Comparison of ENCODE assay signal across 20 cellular contexts in genomic region chr3:7397097-7397496, GRCh38.
A peak's percentile ranks its signal among the peaks of the same experiment; 100 is the strongest.
DNase-seq lines count a peak whose midpoint lies in the region; ATAC-seq, FAIRE-seq and TF ChIP-seq lines count a peak whose summit lies in the region.
"Had no signal": no experiment of that assay in that cellular context is flagged by ENCODE, and none has a peak within 500 bp of the region (broad histone marks: within the 10 kb centered on the region; RNA-seq: fewer than 3 reads in every experiment).

No MANE protein-coding gene starts in this region.

- in situ Hi-C loops in astrocyte of the spinal cord (cut with HindIII; ENCODE audit: low sequenced_read_pairs): no loop called here

- no peak for TF ChIP-seq CTCF in D721Med (IDR thresholded peaks at IDR 0.05; ENCODE audit: insufficient read depth, missing control alignments)
- no peak for TF ChIP-seq CTCF in astrocyte of the spinal cord (IDR thresholded peaks at IDR 0.05; ENCODE audit: low read depth, low read length)

- no peaks in the 10 kb centered on the region for H3K4me1 ChIP-seq in aorta (ENCODE audit: control insufficient read depth in 1 of 2, insufficient read depth in 2 of 2, low read length in 2 of 2)
- H3K4me1 ChIP-seq: BLaER1 treated with 17β-estradiol and CSF1 and Interleukin-3, amounts not matched to agents 10 nM and 100 nM had no signal

- DNase-seq in D721Med (ENCODE audit: insufficient read length, low spot score): no peak
- peak; percentile 14 for DNase-seq in astrocyte of the spinal cord (ENCODE audit: low read depth, low spot score)
- DNase-seq in epithelial cell of prostate (ENCODE audit: low read depth, low spot score): peak; percentile 0
- peak; percentile 41 for DNase-seq in kidney tubule cell (ENCODE audit: low spot score)
- DNase-seq in aorta: no peak
- DNase-seq: Calu3; CD8-positive, alpha-beta T cell; DMS 273 treated with DMSO at 0.1 percent for 48 hours; DMS53; DND-41; EL; GOT3; H7; HFFc6 had no signal

- no peaks in the 10 kb centered on the region for H3K36me3 ChIP-seq in aorta (ENCODE audit: control insufficient read depth in 1 of 2, insufficient read depth in 2 of 2, low read length in 1 of 2)
- H3K36me3 ChIP-seq: BLaER1 treated with 17β-estradiol and CSF1 and Interleukin-3, amounts not matched to agents 10 nM and 100 nM had no signal

- peak; percentile 6 for FAIRE-seq in D721Med (lab: Jason Lieb, UNC)
- FAIRE-seq: GM12878 had no signal

- H3K27me3 ChIP-seq in aorta (ENCODE audit: control insufficient read depth in 1 of 2, insufficient read depth in 2 of 2, low read length in 1 of 2): no peaks in the 10 kb centered on the region
- H3K27me3 ChIP-seq: BLaER1 treated with 17β-estradiol and CSF1 and Interleukin-3, amounts not matched to agents 10 nM and 100 nM had no signal

- ATAC-seq in GM18867 (IDR thresholded peaks at IDR 0.05; ENCODE audit: unreplicated experiment): no peak
- ATAC-seq in aorta (ENCODE audit: low FRiP score): no peak
- ATAC-seq in GM21825 (IDR thresholded peaks at IDR 0.05; ENCODE audit: unreplicated experiment): no peak
- ATAC-seq: CD8-positive, alpha-beta T cell; GM12878; HCT116 had no signal

- H3K4me3 ChIP-seq in astrocyte of the spinal cord (ENCODE audit: low read depth, low read length) (no peak overlapping the region), aorta (ENCODE audit: low read length in 2 of 2) (no peak overlapping the region)
- H3K4me3 ChIP-seq: BLaER1 treated with 17β-estradiol and CSF1 and Interleukin-3, amounts not matched to agents 10 nM and 100 nM; GM12878 had no signal

- no peak overlapping the region for H3K27ac ChIP-seq in epithelial cell of prostate
- H3K27ac ChIP-seq in aorta (ENCODE audit: low read depth in 1 of 2, low read length in 2 of 2): no peak overlapping the region
- H3K27ac ChIP-seq: BLaER1 treated with 17β-estradiol and CSF1 and Interleukin-3, amounts not matched to agents 10 nM and 100 nM; HL-60 had no signal

- intact Hi-C loops in aorta (cut with DNase I): no loop called here

- H3K9me3 ChIP-seq in aorta (ENCODE audit: control insufficient read depth, low read length): no peaks in the 10 kb centered on the region
- H3K9me3 ChIP-seq: BLaER1 treated with 17β-estradiol and CSF1 and Interleukin-3, amounts not matched to agents 10 nM and 100 nM had no signal

- 92 to 95% methylated on average over 2 of the region's 2 CpGs for WGBS in aorta, 2 donors

Comparison
In these comparisons a context has a peak if more than half of its experiments do, and no peak if none do; other contexts are left out.
1. DNase-seq: peak in astrocyte of the spinal cord (single experiment), epithelial cell of prostate (single experiment) and kidney tubule cell (single experiment); none in D721Med (single experiment) and aorta (0 of 2).